ENCODE assay signal across 1 cellular context in the genomic region with DNA sequence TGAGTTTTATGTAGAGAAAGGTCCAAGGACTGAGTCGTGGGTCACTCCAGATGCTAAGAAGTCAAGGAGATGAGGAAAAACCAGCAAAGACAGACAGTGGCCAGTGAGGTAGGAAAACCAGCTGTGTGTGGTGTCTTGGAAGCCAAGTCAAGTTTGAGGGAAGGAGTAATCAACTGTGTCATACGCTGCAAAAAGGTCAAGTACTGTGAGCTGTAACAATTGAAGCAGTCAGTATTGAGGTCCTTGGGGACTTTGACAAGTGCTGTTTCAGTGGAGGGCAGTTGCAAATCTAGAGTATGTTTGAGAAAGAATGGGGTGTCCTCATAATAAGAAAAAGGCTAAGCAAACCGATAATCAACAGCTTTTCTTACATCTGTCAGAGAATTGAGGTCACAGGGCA.
TF ChIP-seq lines count a peak whose summit lies in the region.

No MANE protein-coding gene starts in this region.

TF ChIP-seq in GM12878, 131 proteins besides CTCF, POLR2A, EP300 and RAD21:
- TF ChIP-seq CREM (IDR thresholded peaks at IDR 0.05; ENCODE audit: low read depth) (no peak), SIX5 (IDR thresholded peaks at IDR 0.05; ENCODE audit: low read depth, low read length, severe bottlenecking) (no peak), CREB1 (IDR thresholded peaks at IDR 0.05; ENCODE audit: low read depth) (no peak), NFYA (IDR thresholded peaks at IDR 0.05; ENCODE audit: borderline replicate concordance, low read depth, low read length) (no peak), EGR1 (IDR thresholded peaks at IDR 0.05; ENCODE audit: borderline replicate concordance in 1 of 2, low read depth in 2 of 2, low read length in 2 of 2) (no peak), IRF4 (IDR thresholded peaks at IDR 0.05; ENCODE audit: low read depth, low read length) (no peak), MTA3 (IDR thresholded peaks at IDR 0.05; ENCODE audit: borderline replicate concordance, low read length) (no peak), ZNF384 (IDR thresholded peaks at IDR 0.05; ENCODE audit: borderline replicate concordance, low read depth, low read length) (no peak), IRF5 (IDR thresholded peaks at IDR 0.05; ENCODE audit: borderline replicate concordance) (no peak), GABPA (IDR thresholded peaks at IDR 0.05; ENCODE audit: low read depth) (no peak), HDAC2 (IDR thresholded peaks at IDR 0.05) (no peak), MEF2B (IDR thresholded peaks at IDR 0.05; ENCODE audit: partially characterized antibody, poor library complexity, severe bottlenecking) (no peak), CEBPB (IDR thresholded peaks at IDR 0.05; ENCODE audit: borderline replicate concordance in 1 of 2, low read depth in 2 of 2, low read length in 2 of 2) (no peak), HDAC6 (IDR thresholded peaks at IDR 0.05; ENCODE audit: unreplicated experiment) (no peak), ZBTB11 (CRISPR knock-in tag; IDR thresholded peaks at IDR 0.05) (no peak)
- TF ChIP-seq, protein P1, sequence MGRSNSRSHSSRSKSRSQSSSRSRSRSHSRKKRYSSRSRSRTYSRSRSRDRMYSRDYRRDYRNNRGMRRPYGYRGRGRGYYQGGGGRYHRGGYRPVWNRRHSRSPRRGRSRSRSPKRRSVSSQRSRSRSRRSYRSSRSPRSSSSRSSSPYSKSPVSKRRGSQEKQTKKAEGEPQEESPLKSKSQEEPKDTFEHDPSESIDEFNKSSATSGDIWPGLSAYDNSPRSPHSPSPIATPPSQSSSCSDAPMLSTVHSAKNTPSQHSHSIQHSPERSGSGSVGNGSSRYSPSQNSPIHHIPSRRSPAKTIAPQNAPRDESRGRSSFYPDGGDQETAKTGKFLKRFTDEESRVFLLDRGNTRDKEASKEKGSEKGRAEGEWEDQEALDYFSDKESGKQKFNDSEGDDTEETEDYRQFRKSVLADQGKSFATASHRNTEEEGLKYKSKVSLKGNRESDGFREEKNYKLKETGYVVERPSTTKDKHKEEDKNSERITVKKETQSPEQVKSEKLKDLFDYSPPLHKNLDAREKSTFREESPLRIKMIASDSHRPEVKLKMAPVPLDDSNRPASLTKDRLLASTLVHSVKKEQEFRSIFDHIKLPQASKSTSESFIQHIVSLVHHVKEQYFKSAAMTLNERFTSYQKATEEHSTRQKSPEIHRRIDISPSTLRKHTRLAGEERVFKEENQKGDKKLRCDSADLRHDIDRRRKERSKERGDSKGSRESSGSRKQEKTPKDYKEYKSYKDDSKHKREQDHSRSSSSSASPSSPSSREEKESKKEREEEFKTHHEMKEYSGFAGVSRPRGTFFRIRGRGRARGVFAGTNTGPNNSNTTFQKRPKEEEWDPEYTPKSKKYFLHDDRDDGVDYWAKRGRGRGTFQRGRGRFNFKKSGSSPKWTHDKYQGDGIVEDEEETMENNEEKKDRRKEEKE (IDR thresholded peaks at IDR 0.05): no peak
TF ChIP-seq in GM12878: peak in this region for 0.
